31 cellular contexts compared by ENCODE assay signal in the genomic region with DNA sequence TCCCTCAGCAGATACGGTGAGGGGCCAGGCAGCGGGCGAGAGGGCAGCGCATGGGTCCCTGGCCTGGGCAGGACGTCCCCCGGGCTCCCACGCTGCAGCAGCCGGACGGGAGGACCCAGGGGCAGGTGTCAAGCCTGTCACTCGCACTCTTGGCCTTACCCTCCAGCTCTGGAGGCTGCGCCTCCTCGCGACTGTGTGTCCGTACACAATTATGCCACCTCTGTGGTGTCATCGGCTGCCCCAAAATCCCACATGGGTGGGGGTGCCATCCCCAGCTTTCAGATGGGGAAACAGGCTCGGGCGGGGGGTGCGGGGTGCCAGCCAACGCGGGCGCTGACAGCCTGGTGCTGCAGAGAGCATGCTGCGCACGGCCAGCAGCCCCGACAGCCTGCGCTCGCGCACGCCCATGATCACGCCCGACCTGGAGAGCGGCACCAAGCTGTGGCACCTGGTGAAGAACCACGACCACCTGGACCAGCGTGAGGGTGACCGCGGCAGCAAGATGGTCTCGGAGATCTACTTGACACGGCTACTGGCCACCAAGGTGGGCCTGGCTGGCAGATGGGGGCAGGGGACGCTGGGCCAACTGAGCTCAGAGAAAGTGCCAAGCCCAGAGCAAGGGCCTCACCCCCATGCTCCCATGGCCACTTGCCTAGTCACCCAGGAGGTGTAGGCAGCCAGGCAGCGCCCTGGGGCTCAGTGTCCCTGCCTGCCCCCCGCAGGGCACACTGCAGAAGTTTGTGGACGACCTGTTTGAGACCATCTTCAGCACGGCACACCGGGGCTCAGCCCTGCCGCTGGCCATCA.
"Had no signal": no experiment of that assay in that cellular context is flagged by ENCODE, and none has a peak within 500 bp of the region (broad histone marks: within the 10 kb centered on the region; RNA-seq: fewer than 3 reads in every experiment).

No MANE protein-coding gene starts in this region.

- DNase-seq: activated B cell treated with CpG ODN at 0.5 μM for 24 hours; activated CD4-positive, alpha-beta memory T cell treated with anti-CD3 and anti-CD28 coated beads for 36 hours; activated CD4-positive, alpha-beta T cell treated with anti-CD3 and anti-CD28 coated beads, Interleukin-2, amount 10 ng/mL, durations not matched to agents 24 days and 14 days; activated CD8-positive, alpha-beta memory T cell treated with anti-CD3 and anti-CD28 coated beads, Interleukin-2, amount 10 ng/mL, durations not matched to agents 7 days and 5 days; activated CD8-positive, alpha-beta memory T cell treated with anti-CD3 and anti-CD28 coated beads, Interleukin-2, amount 50 U/mL, for 4 hours; activated CD8-positive, alpha-beta T cell treated with anti-CD3 and anti-CD28 coated beads, Interleukin-2, amount 10 ng/mL, durations not matched to agents 7 days and 5 days; activated effector memory CD4-positive, alpha-beta T cell treated with anti-CD3 and anti-CD28 coated beads, Interleukin-2, amount 50 U/mL, for 16 hours; activated naive CD4-positive, alpha-beta T cell treated with anti-CD3 and anti-CD28 coated beads for 36 hours; activated naive CD8-positive, alpha-beta T cell treated with anti-CD3 and anti-CD28 coated beads for 36 hours; activated naive CD8-positive, alpha-beta T cell treated with anti-CD3 and anti-CD28 coated beads, Interleukin-2, amount 50 U/mL, for 24 hours; activated T-cell treated with anti-CD3 and anti-CD28 coated beads, Interleukin-2, amount 50 U/mL, for 1 hour; activated T-cell treated with anti-CD3 and anti-CD28 coated beads, Interleukin-2, amount 50 U/mL, for 48 hours; adrenal gland; amygdala; aorta; body of pancreas; central memory CD4-positive, alpha-beta T cell; cerebellar nuclear complex; colonic mucosa; effector CD8-positive, alpha-beta T cell; foreskin fibroblast; gastrocnemius medialis; glutamatergic neuron; T-helper 1 cell; T-helper 17 cell; T1000; WERI-Rb-1 had no signal

- H3K36me3 ChIP-seq: cardiac muscle cell had no signal

- ATAC-seq: activated CD4-positive, CD25-positive, alpha-beta regulatory T cell treated with anti-CD3 and anti-CD28 coated beads, Interleukin-2, amount 50 U/mL, for 24 hours; activated CD8-positive, alpha-beta memory T cell treated with anti-CD3 and anti-CD28 coated beads, Interleukin-2, amount 10 ng/mL, durations not matched to agents 7 days and 5 days; activated CD8-positive, alpha-beta T cell treated with anti-CD3 and anti-CD28 coated beads, Interleukin-2, amount 10 ng/mL, durations not matched to agents 7 days and 5 days; activated naive CD8-positive, alpha-beta T cell treated with anti-CD3 and anti-CD28 coated beads, Interleukin-2, amount 50 U/mL, for 24 hours; body of pancreas; esophagus mucosa; gastrocnemius medialis; T-helper 17 cell had no signal

- H3K27me3 ChIP-seq: adrenal gland, body of pancreas, cardiac muscle cell, colonic mucosa, gastrocnemius medialis had no signal

- H3K27ac ChIP-seq: adrenal gland, body of pancreas, cardiac muscle cell, colonic mucosa, gastrocnemius medialis, WERI-Rb-1 had no signal

- H3K4me1 ChIP-seq: body of pancreas, colonic mucosa, gastrocnemius medialis had no signal

- H3K4me3 ChIP-seq: adrenal gland, body of pancreas, cardiac muscle cell, colonic mucosa, gastrocnemius medialis had no signal

- H3K9me3 ChIP-seq: adrenal gland, body of pancreas, colonic mucosa, gastrocnemius medialis had no signal

- FAIRE-seq: endometrium had no signal
